22 cellular contexts compared by ENCODE assay signal in genomic region chr21:32951041-32951440, GRCh38.
DNase-seq lines count a peak whose midpoint lies in the region; ATAC-seq and TF ChIP-seq lines count a peak whose summit lies in the region.
"Had no signal": no experiment of that assay in that cellular context is flagged by ENCODE, and none has a peak within 500 bp of the region (broad histone marks: within the 10 kb centered on the region; RNA-seq: fewer than 3 reads in every experiment).

No MANE protein-coding gene starts in this region.

- no peaks in the 10 kb centered on the region for H3K36me3 ChIP-seq in H7 (replicated peaks; ENCODE audit: control insufficient read depth, insufficient read depth, low read length)
- H3K36me3 ChIP-seq: SJSA1 had no signal

- H3K27me3 ChIP-seq in H7 (ENCODE audit: control insufficient read depth, insufficient read depth, low read length): no peaks in the 10 kb centered on the region

- DNase-seq in H7: peak; percentile 43
- DNase-seq in WTC11 (ENCODE audit: low spot score): no peak
- DNase-seq in iPS-NIHi11 (ENCODE audit: low spot score): peak; percentile 20
- DNase-seq in retina: peak; percentile 50
- no peak for DNase-seq in NCI-H2171 treated with DMSO at 0.1 percent for 48 hours (lab: John Stamatoyannopoulos, UW)
- DNase-seq: DMS53; HCEC 1CT; MM.1S; NCI-H1417; NCI-H1694; NCI-H2081 treated with DMSO at 0.1 percent for 48 hours; NCI-H2171; NCI-H345; NCI-H510A treated with DMSO at 0.1 percent for 48 hours; NCI-H748 treated with DMSO at 0.1 percent for 48 hours; NK-92 treated with Interleukin-12 subunit alpha and Interleukin-12 subunit beta, amount 100 ng/mL, for 24 hours; PC-9 had no signal

- CTCF ChIA-PET in WTC11 (lab: Charles Lee): interaction anchor here (3.7 kb wide), 1 partner anchor 11 kb away, joined by 37 read pairs; no protein-coding TSS in a partner anchor

- H3K9me3 Mint-ChIP-seq in WTC11: peaks cover 10% of the 10 kb centered on the region

- POLR2A ChIA-PET in WTC11 (lab: Charles Lee): interaction anchor here (0.6 kb wide), 1 partner anchor 175 kb away, joined by 4 read pairs; no protein-coding TSS in a partner anchor

- no peak overlapping the region for H3K27ac Mint-ChIP-seq in WTC11
- H3K27ac Mint-ChIP-seq: IgD-negative memory B cell had no signal

- ATAC-seq in WTC11 (peak; percentile 76), HG02763 (IDR thresholded peaks at IDR 0.05; ENCODE audit: unreplicated experiment) (no peak), SK-N-SH treated with all-trans-retinoic acid at 6 μM for 48 hours (no peak)
- ATAC-seq: Right ventricle myocardium inferior had no signal

- H3K27me3 Mint-ChIP-seq in WTC11 (ENCODE audit: low read depth): no peaks in the 10 kb centered on the region; the same call in 1 of the 2 replicates

- no peak overlapping the region for H3K4me3 ChIP-seq in H7 (ENCODE audit: insufficient read depth, low read depth, low read length)
- H3K4me3 ChIP-seq: PC-9, SJSA1 had no signal

- no peak overlapping the region for H3K4me3 Mint-ChIP-seq in WTC11
- H3K4me3 Mint-ChIP-seq: IgD-negative memory B cell had no signal

- no peak for TF ChIP-seq CTCF in WTC11 (IDR thresholded peaks at IDR 0.05)

- H3K4me1 Mint-ChIP-seq in WTC11: peaks cover 61% of the 10 kb centered on the region
- H3K4me1 Mint-ChIP-seq: IgD-negative memory B cell had no signal

- no peaks in the 10 kb centered on the region for H3K36me3 Mint-ChIP-seq in WTC11
- H3K36me3 Mint-ChIP-seq: IgD-negative memory B cell had no signal

TF ChIP-seq in WTC11, 78 proteins besides CTCF, POLR2A, EP300 and RAD21:
- TF ChIP-seq KAT7 (CRISPR knock-in tag; IDR thresholded peaks at IDR 0.05; ENCODE audit: borderline replicate concordance): no peak
- no peak for TF ChIP-seq OVOL2 (CRISPR knock-in tag; IDR thresholded peaks at IDR 0.05; ENCODE audit: borderline replicate concordance)
- no peak for TF ChIP-seq NFATC4 (CRISPR knock-in tag; IDR thresholded peaks at IDR 0.05)
- TF ChIP-seq ZNF396 (CRISPR knock-in tag; IDR thresholded peaks at IDR 0.05; ENCODE audit: borderline replicate concordance): no peak
- no peak for TF ChIP-seq ZNF423 (CRISPR knock-in tag; IDR thresholded peaks at IDR 0.05)
- TF ChIP-seq ZNF263 (CRISPR knock-in tag; IDR thresholded peaks at IDR 0.05; ENCODE audit: low read depth): no peak

TF ChIP-seq in SK-N-SH treated with all-trans-retinoic acid at 6 μM for 48 hours, 23 proteins besides CTCF, POLR2A, EP300 and RAD21:
- no peak for TF ChIP-seq ZC3H10 (CRISPR knock-in tag; IDR thresholded peaks at IDR 0.05)
- no peak for TF ChIP-seq PATZ1 (CRISPR knock-in tag; IDR thresholded peaks at IDR 0.05; ENCODE audit: borderline replicate concordance)
- TF ChIP-seq PPARA (CRISPR knock-in tag; IDR thresholded peaks at IDR 0.05; ENCODE audit: borderline replicate concordance): no peak
- no peak for TF ChIP-seq TSHZ2 (CRISPR knock-in tag; IDR thresholded peaks at IDR 0.05)
- TF ChIP-seq ISL1 (CRISPR knock-in tag; IDR thresholded peaks at IDR 0.05): no peak
- TF ChIP-seq ARNTL (CRISPR knock-in tag; IDR thresholded peaks at IDR 0.05; ENCODE audit: borderline replicate concordance, low read depth): no peak
- TF ChIP-seq CSRNP3 (CRISPR knock-in tag; IDR thresholded peaks at IDR 0.05): no peak
- TF ChIP-seq TCF4 (CRISPR knock-in tag; IDR thresholded peaks at IDR 0.05; ENCODE audit: borderline replicate concordance): no peak
- no peak for TF ChIP-seq CSDC2 (CRISPR knock-in tag; IDR thresholded peaks at IDR 0.05)
- no peak for TF ChIP-seq POU6F1 (CRISPR knock-in tag; IDR thresholded peaks at IDR 0.05; ENCODE audit: borderline replicate concordance, low read depth)
- no peak for TF ChIP-seq ZNF565 (CRISPR knock-in tag; conservative IDR thresholded peaks at IDR 0.05; ENCODE audit: low read depth)
- no peak for TF ChIP-seq CREB5 (CRISPR knock-in tag; IDR thresholded peaks at IDR 0.05; ENCODE audit: low read depth)
- no peak for TF ChIP-seq ZNF8 (CRISPR knock-in tag; IDR thresholded peaks at IDR 0.05)
- no peak for TF ChIP-seq ZNF70 (CRISPR knock-in tag; IDR thresholded peaks at IDR 0.05)
- TF ChIP-seq SNAI2 (CRISPR knock-in tag; IDR thresholded peaks at IDR 0.05): no peak
- no peak for TF ChIP-seq ZFP30 (CRISPR knock-in tag; IDR thresholded peaks at IDR 0.05)
- TF ChIP-seq OSR1 (CRISPR knock-in tag; IDR thresholded peaks at IDR 0.05): no peak
- TF ChIP-seq RARB (CRISPR knock-in tag; IDR thresholded peaks at IDR 0.05): no peak
- TF ChIP-seq BACH2 (CRISPR knock-in tag; IDR thresholded peaks at IDR 0.05; ENCODE audit: borderline replicate concordance): no peak
- TF ChIP-seq ESRRG (CRISPR knock-in tag; IDR thresholded peaks at IDR 0.05): no peak
TF ChIP-seq in SK-N-SH treated with all-trans-retinoic acid at 6 μM for 48 hours: peak in this region for 0.

Comparison
In these comparisons a context has a peak if more than half of its experiments do, and no peak if none do; other contexts are left out.
1. DNase-seq: peak in H7 (single experiment), iPS-NIHi11 (single experiment) and retina (single experiment); none in WTC11 (single experiment) and NCI-H2171 treated with DMSO at 0.1 percent for 48 hours (single experiment).